Comparison of ENCODE assay signal across 9 cellular contexts in the genomic region with DNA sequence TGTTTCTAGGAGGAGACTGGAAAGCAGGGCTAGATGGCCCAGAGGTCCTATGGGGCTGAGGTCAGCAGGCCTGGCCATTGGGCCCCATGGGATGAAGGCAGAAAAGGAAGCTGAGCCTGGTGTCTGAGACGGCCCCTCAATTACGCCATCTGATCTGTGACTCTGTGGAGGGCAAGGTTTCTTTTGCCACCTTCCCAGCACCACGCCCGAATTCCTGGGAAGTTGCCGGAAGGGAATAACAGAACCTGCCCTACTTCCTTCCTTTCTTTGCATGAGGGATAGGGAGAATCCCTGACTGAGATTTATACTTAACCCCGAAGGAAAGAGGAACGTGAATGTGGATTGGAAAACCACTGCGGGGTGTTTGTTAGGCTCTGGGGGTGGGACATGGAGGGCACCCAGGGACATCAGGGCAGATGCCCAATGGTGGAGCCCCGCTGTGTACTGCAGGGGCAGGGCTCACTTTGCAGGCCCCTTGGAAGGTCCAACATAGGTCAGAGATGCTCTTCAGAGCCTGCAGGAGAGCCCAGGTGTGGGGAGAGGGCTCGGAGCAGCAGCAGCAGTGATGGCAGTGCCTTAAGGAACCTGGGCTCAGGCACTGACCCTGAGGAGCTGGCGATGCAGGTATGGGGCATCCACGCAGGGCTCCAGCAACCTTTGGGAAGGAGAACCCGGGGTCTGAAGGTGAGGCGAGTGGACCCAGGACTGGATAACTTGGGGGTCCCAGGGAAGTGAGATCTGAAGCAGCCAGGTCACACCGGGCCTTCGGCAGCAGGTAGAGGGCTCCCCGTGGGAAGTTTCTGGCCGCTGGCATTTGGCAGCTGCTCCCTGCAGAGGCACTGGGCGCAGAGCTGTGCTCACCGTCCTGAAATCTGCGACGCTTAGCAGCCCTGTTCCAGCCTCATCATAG.
"Had no signal": no experiment of that assay in that cellular context is flagged by ENCODE, and none has a peak within 500 bp of the region (broad histone marks: within the 10 kb centered on the region; RNA-seq: fewer than 3 reads in every experiment).

No MANE protein-coding gene starts in this region.

- H3K36me3 ChIP-seq: adrenal gland, sigmoid colon had no signal

- ATAC-seq: left ventricle myocardium superior; stimulated activated memory B cell treated with anti-CD40 and anti-IgM and Interleukin-4, amounts not matched to agents 10 μg/mL and 1 μg/mL and 100 μg/mL, for 72 hours had no signal

- H3K4me3 ChIP-seq: adrenal gland, sigmoid colon, tibial nerve had no signal

- H3K27me3 ChIP-seq: adrenal gland, sigmoid colon, tibial nerve had no signal

- H3K27ac ChIP-seq: adrenal gland, sigmoid colon, tibial nerve had no signal

- H3K4me1 ChIP-seq: adrenal gland, sigmoid colon, tibial nerve had no signal

- H3K9me3 ChIP-seq: adrenal gland, sigmoid colon had no signal

- DNase-seq: activated CD4-positive, alpha-beta T cell treated with anti-CD3 and anti-CD28 coated beads for 1 hour; activated CD4-positive, alpha-beta T cell treated with anti-CD3 and anti-CD28 coated beads, Interleukin-2, amount 50 U/mL, for 4 hours; adrenal gland; effector memory CD4-positive, alpha-beta T cell; islet precursor cell; left ventricle myocardium superior; sigmoid colon had no signal
